Comparison of ENCODE assay signal across 26 cellular contexts in the genomic region with DNA sequence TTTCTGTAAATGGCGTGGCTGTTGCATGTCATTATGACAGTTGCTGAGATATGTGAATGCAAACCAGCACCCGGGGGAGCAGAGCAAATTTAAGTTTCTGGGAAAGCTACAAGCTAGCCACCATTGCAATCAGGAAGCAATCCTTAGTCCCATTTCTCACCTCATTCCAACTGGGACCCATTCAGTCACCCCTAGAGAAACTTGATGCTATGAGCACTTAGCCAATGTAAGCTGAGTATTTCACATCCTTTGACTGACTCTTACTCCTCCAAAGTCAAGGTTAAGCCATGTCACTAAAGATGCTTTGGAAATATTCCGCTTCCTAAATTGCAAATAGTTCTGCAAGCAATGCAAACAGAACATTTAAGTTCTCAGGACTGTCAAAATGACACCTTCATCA.
"Had no signal": no experiment of that assay in that cellular context is flagged by ENCODE, and none has a peak within 500 bp of the region (broad histone marks: within the 10 kb centered on the region; RNA-seq: fewer than 3 reads in every experiment).

No MANE protein-coding gene starts in this region.

- H3K4me1 ChIP-seq: colonic mucosa, foreskin keratinocyte, gastrocnemius medialis, heart left ventricle, heart right ventricle had no signal

- H3K36me3 ChIP-seq: colonic mucosa, esophagus muscularis mucosa, esophagus squamous epithelium, gastrocnemius medialis, gastroesophageal sphincter, heart left ventricle, heart right ventricle had no signal

- H3K27me3 ChIP-seq: colonic mucosa, dorsolateral prefrontal cortex, esophagus muscularis mucosa, esophagus squamous epithelium, gastrocnemius medialis, gastroesophageal sphincter, heart left ventricle, heart right ventricle had no signal

- ATAC-seq: effector memory CD8-positive, alpha-beta T cell; foreskin keratinocyte; gastrocnemius medialis; gastroesophageal sphincter; heart left ventricle; heart right ventricle had no signal

- FAIRE-seq: colon, endometrium, endothelial cell of umbilical vein, frontal cortex had no signal

- H3K9me3 ChIP-seq: colonic mucosa, esophagus muscularis mucosa, esophagus squamous epithelium, gastrocnemius medialis, gastroesophageal sphincter, heart left ventricle, heart right ventricle had no signal

- H3K27ac ChIP-seq: colonic mucosa, coronary artery, dorsolateral prefrontal cortex, epithelial cell of prostate, esophagus muscularis mucosa, esophagus squamous epithelium, foreskin keratinocyte, gastrocnemius medialis, gastroesophageal sphincter, heart left ventricle, heart right ventricle had no signal

- DNase-seq: colonic mucosa; cortex of kidney; dermis blood vessel endothelial cell; dorsolateral prefrontal cortex; effector CD4-positive, alpha-beta T cell; effector CD8-positive, alpha-beta T cell; effector memory CD4-positive, alpha-beta T cell; effector memory CD8-positive, alpha-beta T cell; endodermal cell; erythroblast; esophagus squamous epithelium; foreskin fibroblast; foreskin melanocyte; gastrocnemius medialis; glutamatergic neuron; heart left ventricle; heart right ventricle had no signal

- H3K4me3 ChIP-seq: colonic mucosa, coronary artery, dorsolateral prefrontal cortex, esophagus muscularis mucosa, esophagus squamous epithelium, gastrocnemius medialis, gastroesophageal sphincter, heart left ventricle, heart right ventricle had no signal
